ENCODE assay signal across 8 cellular contexts in genomic region chr20:14055127-14055742, GRCh38. TPM values are rescaled to one million over a fixed set of nuclear protein-coding genes. Genes with fewer than 3 reads are reported as not detected.
A peak's percentile ranks its signal among the peaks of the same experiment; 100 is the strongest.
DNase-seq lines count a peak whose midpoint lies in the region; ATAC-seq, FAIRE-seq and TF ChIP-seq lines count a peak whose summit lies in the region.

No MANE protein-coding gene starts in this region.

- H3K4me1 ChIP-seq in astrocyte (ENCODE audit: insufficient read depth, low read length) (no peaks in the 10 kb centered on the region), keratinocyte (ENCODE audit: control insufficient read depth, extremely low read depth, insufficient read depth, low read length) (no peaks in the 10 kb centered on the region), tibial nerve (peaks cover 0 to 8% (median 2%) of the 10 kb centered on the region in 4 donors)

- H3K79me2 ChIP-seq in astrocyte (ENCODE audit: insufficient read depth, low read length) (no peaks in the 10 kb centered on the region), keratinocyte (ENCODE audit: control insufficient read depth, insufficient read depth, low read length) (no peaks in the 10 kb centered on the region)

- peak; percentile 29 for DNase-seq in DMS153 treated with DMSO at 0.1 percent for 48 hours (lab: John Stamatoyannopoulos, UW; ENCODE audit: unreplicated experiment)
- DNase-seq in DMS153 (lab: John Stamatoyannopoulos, UW), result no peak
- DNase-seq in NCI-H345 treated with DMSO at 0.1 percent for 48 hours (lab: John Stamatoyannopoulos, UW; ENCODE audit: unreplicated experiment), result peak; percentile 87
- peak; percentile 22 for DNase-seq in astrocyte (ENCODE audit: low read depth)
- peak; percentile 9 for DNase-seq in keratinocyte (ENCODE audit: low read depth, low spot score)
- peak in 1 of 2 donors; percentile 75 for DNase-seq in tibial nerve (ENCODE audit: low spot score in 2 of 2)
- no peak for DNase-seq in activated naive CD4-positive, alpha-beta T cell treated with anti-CD3 and anti-CD28 coated beads, Interleukin-2, amount 50 U/mL, for 16 hours

- H3K4me1 Mint-ChIP-seq in astrocyte (ENCODE audit: low read depth, unreplicated experiment), result peaks cover 4% of the 10 kb centered on the region

- H3K4me3 ChIP-seq in astrocyte (ENCODE audit: insufficient read depth, low read depth, low read length) (no peak overlapping the region), keratinocyte (ENCODE audit: control insufficient read depth in 2 of 3, extremely low read depth in 1 of 3, insufficient read depth in 2 of 3, low read depth in 1 of 3, low read length in 3 of 3) (no peak overlapping the region), tibial nerve (no peak overlapping the region)

- no peaks in the 10 kb centered on the region for H3K9me3 Mint-ChIP-seq in astrocyte (ENCODE audit: unreplicated experiment)

- no peaks in the 10 kb centered on the region for H3K9me1 ChIP-seq in keratinocyte (ENCODE audit: control insufficient read depth, extremely low read depth, insufficient read depth, low read length)

- no peak overlapping the region for H3K4me3 Mint-ChIP-seq in astrocyte (ENCODE audit: unreplicated experiment)

- H3K27ac ChIP-seq in astrocyte (ENCODE audit: low read depth, low read length), result no peak overlapping the region
- no peak overlapping the region for H3K27ac ChIP-seq in keratinocyte (ENCODE audit: control insufficient read depth, insufficient read depth, low read length)
- H3K27ac ChIP-seq in tibial nerve, result no peak overlapping the region

- H3K27me3 ChIP-seq in astrocyte (ENCODE audit: insufficient read depth, low read length) (no peaks in the 10 kb centered on the region), keratinocyte (ENCODE audit: control insufficient read depth, extremely low read depth, insufficient read depth, low read length) (no peaks in the 10 kb centered on the region), tibial nerve (no peaks in the 10 kb centered on the region)

- H2AFZ ChIP-seq in astrocyte (ENCODE audit: low read depth, low read length) (no peak overlapping the region), keratinocyte (ENCODE audit: control insufficient read depth, low read length) (no peak overlapping the region)

- peak; percentile 51 for ATAC-seq in HG02852 (IDR thresholded peaks at IDR 0.05; ENCODE audit: unreplicated experiment)

- peak; percentile 72 for TF ChIP-seq CTCF in astrocyte (IDR thresholded peaks at IDR 0.05; ENCODE audit: insufficient read depth, low read depth, low read length)
- TF ChIP-seq CTCF in keratinocyte (optimal IDR thresholded peaks at IDR 0.05 in 1 of 3, IDR thresholded peaks at IDR 0.05 in 1 of 3, conservative IDR thresholded peaks at IDR 0.05 in 1 of 3; ENCODE audit: extremely low read depth in 1 of 3, insufficient read depth in 2 of 3, low read length in 3 of 3), result peak in 2 of 3 experiments; percentile 36 to 40
- peak; percentile 36 to 59 (median 53) for TF ChIP-seq CTCF in tibial nerve (IDR thresholded peaks at IDR 0.05)

- dilution Hi-C loops in keratinocyte (cut with MboI; ENCODE audit: extremely low pct_ligation_motif_present, low sequenced_read_pairs), result no loop called here

- no peaks in the 10 kb centered on the region for H3K36me3 ChIP-seq in astrocyte (ENCODE audit: insufficient read depth, low read length)
- H3K36me3 ChIP-seq in keratinocyte (ENCODE audit: control insufficient read depth in 2 of 2, extremely low read depth in 1 of 2, insufficient read depth in 2 of 2, low read length in 2 of 2), result no peaks in the 10 kb centered on the region
- H3K36me3 ChIP-seq in tibial nerve, result no peaks in the 10 kb centered on the region

- H4K20me1 ChIP-seq in astrocyte (ENCODE audit: insufficient read depth, low read length) (no peaks in the 10 kb centered on the region), keratinocyte (ENCODE audit: control insufficient read depth, extremely low read depth, insufficient read depth, low read length) (no peaks in the 10 kb centered on the region)

- FAIRE-seq in astrocyte (lab: Jason Lieb, UNC), result peak; percentile 77
- FAIRE-seq in keratinocyte (lab: Jason Lieb, UNC), result peak; percentile 44

- H3K27me3 Mint-ChIP-seq in astrocyte (ENCODE audit: low read depth, unreplicated experiment), result no peaks in the 10 kb centered on the region

- no peaks in the 10 kb centered on the region for H3K9me3 ChIP-seq in astrocyte (ENCODE audit: insufficient read depth, low read depth, low read length)
- H3K9me3 ChIP-seq in keratinocyte (ENCODE audit: control insufficient read depth, low read depth, low read length), result no peaks in the 10 kb centered on the region
- H3K9me3 ChIP-seq in tibial nerve, result no peaks in the 10 kb centered on the region

- no peak for TF ChIP-seq EP300 in tibial nerve (IDR thresholded peaks at IDR 0.05)

- H3K36me3 Mint-ChIP-seq in astrocyte (ENCODE audit: low read depth, unreplicated experiment), result no peaks in the 10 kb centered on the region

- TF ChIP-seq POLR2A in tibial nerve (IDR thresholded peaks at IDR 0.05), result no peak

- WGBS in tibial nerve, 2 donors, result 0 to 2% methylated on average over 4 of the region's 4 CpGs

- H3K27ac Mint-ChIP-seq in astrocyte (ENCODE audit: unreplicated experiment), result no peak overlapping the region

- H3K4me2 ChIP-seq in astrocyte (ENCODE audit: low read length) (no peak overlapping the region), keratinocyte (ENCODE audit: control insufficient read depth, extremely low read depth, insufficient read depth, low read depth, low read length) (no peak overlapping the region)

- no peak overlapping the region for H3K9ac ChIP-seq in astrocyte (ENCODE audit: low read length)
- no peak overlapping the region for H3K9ac ChIP-seq in keratinocyte (ENCODE audit: control insufficient read depth, extremely low read depth, insufficient read depth, low read length)

RNA-seq across cellular contexts. Expression of gene MACROD2, which starts 59.9 kb away (rescaled TPM):
- total RNA-seq in astrocyte (2.4 and 2.8 TPM in 2 replicates), tibial nerve (10 to 100 TPM in 2 of 4 donors, 1 to 10 TPM in 2; 4.0 to 14.1 (median 10.4) TPM)
- 0.49 to 0.71 TPM (median 0.52 TPM) in 3 replicates for polyA plus RNA-seq in keratinocyte
- 6.5 TPM for polyA plus RNA-seq in keratinocyte (2011; ENCODE audit: low read depth)
- polyA plus RNA-seq in keratinocyte (2011; cell fraction: cytosol; rRNA removed), result 0.62 and 0.63 TPM in 2 replicates
- 0.81 and 1.4 TPM in 2 replicates for polyA plus RNA-seq in keratinocyte (2011; cell fraction: nucleus; rRNA removed)
- polyA plus RNA-seq in keratinocyte (2012; ENCODE audit: low replicate concordance), result 0.38 and 1.5 TPM in 2 replicates
- polyA minus RNA-seq in keratinocyte, result 2.2 to 4.1 TPM in 2 of 3 replicates, not detected in the other
- polyA minus RNA-seq in keratinocyte (2011; cell fraction: cytosol; rRNA and poly(A)+ RNA removed), result not detected
- 4.6 and 10.3 TPM in 2 replicates for polyA minus RNA-seq in keratinocyte (2011; cell fraction: nucleus; rRNA and poly(A)+ RNA removed)

Comparison
In these comparisons a context has a peak if more than half of its experiments do, and no peak if none do; other contexts are left out.
1. DNase-seq: peak in DMS153 treated with DMSO at 0.1 percent for 48 hours (single experiment), NCI-H345 treated with DMSO at 0.1 percent for 48 hours (single experiment), astrocyte (single experiment) and keratinocyte (single experiment); none in DMS153 (single experiment) and activated naive CD4-positive, alpha-beta T cell treated with anti-CD3 and anti-CD28 coated beads, Interleukin-2, amount 50 U/mL, for 16 hours (single experiment).
2. Peak in every context shown above with its lines, with median percentiles within 50 percentile points of each other: CTCF ChIP-seq.